ENCODE assay signal across 10 cellular contexts in genomic region chr5:36300927-36301540, GRCh38. TPM values are rescaled to one million over a fixed set of nuclear protein-coding genes. Genes with fewer than 3 reads are reported as not detected.
DNase-seq lines count a peak whose midpoint lies in the region; ATAC-seq and TF ChIP-seq lines count a peak whose summit lies in the region.
"Had no signal": no experiment of that assay in that cellular context is flagged by ENCODE, and none has a peak within 500 bp of the region (broad histone marks: within the 10 kb centered on the region; RNA-seq: fewer than 3 reads in every experiment).

No MANE protein-coding gene starts in this region.

- H4K20me1 ChIP-seq in neural cell (ENCODE audit: insufficient read depth), result no peaks in the 10 kb centered on the region

- H3K9me2 ChIP-seq in neural cell (ENCODE audit: insufficient read depth, low read length), result no peaks in the 10 kb centered on the region

- H3K27ac ChIP-seq in heart left ventricle (peak overlapping the region in 10 of 12 donors; percentile 2 to 76 (median 68)), neural cell (ENCODE audit: low read length) (no peak overlapping the region), uterus (peak overlapping the region; percentile 60 to 77)

- no peak overlapping the region for H3K9ac ChIP-seq in neural cell (ENCODE audit: low read length)

- ATAC-seq in heart left ventricle, result no peak
- peak; percentile 28 for ATAC-seq in esophagus mucosa

- no peak for TF ChIP-seq CTCF in heart left ventricle (IDR thresholded peaks at IDR 0.05)
- TF ChIP-seq CTCF in neural cell (IDR thresholded peaks at IDR 0.05; ENCODE audit: poor library complexity, severe bottlenecking), result no peak
- TF ChIP-seq CTCF in uterus (IDR thresholded peaks at IDR 0.05), result no peak
- TF ChIP-seq CTCF in GM10266 (IDR thresholded peaks at IDR 0.05; ENCODE audit: control insufficient read depth, insufficient read depth, low read depth, missing control alignments), result no peak

- H3K79me2 ChIP-seq in neural cell (replicated peaks; ENCODE audit: insufficient read depth, low read length), result no peaks in the 10 kb centered on the region

- TF ChIP-seq EP300 in neural cell (conservative IDR thresholded peaks at IDR 0.05; ENCODE audit: poor library complexity, severe bottlenecking), result no peak

- TF ChIP-seq RAD21 in neural cell (conservative IDR thresholded peaks at IDR 0.05), result no peak

- H3K27me3 ChIP-seq in heart left ventricle, result no peaks in the 10 kb centered on the region
- H3K27me3 ChIP-seq in neural cell (ENCODE audit: insufficient read depth, low read depth, low read length), result no peaks in the 10 kb centered on the region
- no peaks in the 10 kb centered on the region for H3K27me3 ChIP-seq in uterus

- no peak overlapping the region for H2AFZ ChIP-seq in neural cell (ENCODE audit: low read depth, low read length)

- H3K4me1 ChIP-seq in heart left ventricle (peaks cover 0 to 30% (median 10%) of the 10 kb centered on the region in 12 donors), uterus (no peaks in the 10 kb centered on the region)

- DNase-seq in heart left ventricle, result no peak
- no peak for DNase-seq in cardiac septum (ENCODE audit: low spot score)
- no peak for DNase-seq in uterus
- no peak for DNase-seq in NK-92 treated with Interleukin-12 subunit alpha and Interleukin-12 subunit beta, amount 100 ng/mL, for 24 hours (lab: John Stamatoyannopoulos, UW)
- no peak for DNase-seq in GM10266 (ENCODE audit: extremely low spot score)
- no peak for DNase-seq in GM19238 (ENCODE audit: insufficient read length, low spot score)
- DNase-seq: activated T-cell treated with anti-CD3 and anti-CD28 coated beads, Interleukin-2, amount 50 U/mL, for 1 hour; NCI-H1694 treated with DMSO at 0.1 percent for 48 hours had no signal

- intact Hi-C loops in heart left ventricle (cut with DNase I) (loop anchor here in 8 of 10 donors (2.0 to 10.0 kb wide), 8 partner anchors 30 to 394 kb away; partner anchors contain the start of gene NADK2 (in 3 of the 8)), cardiac septum (cut with DNase I) (loop anchor here (10.0 kb wide), 1 partner anchor 56 kb away; the partner anchor contains the start of gene NADK2), uterus (cut with DNase I; ENCODE audit: low total_unique reads) (no loop called here)

- H3K9me3 ChIP-seq in heart left ventricle (no peaks in the 10 kb centered on the region), neural cell (ENCODE audit: low read length) (no peaks in the 10 kb centered on the region), uterus (no peaks in the 10 kb centered on the region)

- no peaks in the 10 kb centered on the region for H3F3A ChIP-seq in neural cell (ENCODE audit: insufficient read depth, low read length, poor library complexity, severe bottlenecking)

- TF ChIP-seq POLR2A in heart left ventricle (IDR thresholded peaks at IDR 0.05) (no peak), uterus (IDR thresholded peaks at IDR 0.05) (no peak)

- H3K36me3 ChIP-seq in heart left ventricle (no peaks in the 10 kb centered on the region), neural cell (ENCODE audit: insufficient read depth, low read length) (no peaks in the 10 kb centered on the region), uterus (no peaks in the 10 kb centered on the region)

- H3K4me2 ChIP-seq in neural cell (ENCODE audit: low read length), result no peak overlapping the region

- 68 to 90% (median 81%) methylated on average over 4 of the region's 4 CpGs for WGBS in heart left ventricle, 4 donors

- H3K4me3 ChIP-seq in heart left ventricle, result peak overlapping the region in 8 of 12 donors; percentile 31 to 50 (median 43)
- H3K4me3 ChIP-seq in neural cell (ENCODE audit: low read length), result peak overlapping the region; percentile 29
- no peak overlapping the region for H3K4me3 ChIP-seq in uterus

TF ChIP-seq in neural cell, 6 proteins besides CTCF, POLR2A, EP300 and RAD21:
- no peak for TF ChIP-seq REST (IDR thresholded peaks at IDR 0.05; ENCODE audit: borderline replicate concordance)
- TF ChIP-seq MXI1 (conservative IDR thresholded peaks at IDR 0.05; ENCODE audit: poor library complexity, severe bottlenecking), result no peak
- TF ChIP-seq TAF1 (IDR thresholded peaks at IDR 0.05; ENCODE audit: low read depth), result no peak
- TF ChIP-seq EZH2 (IDR thresholded peaks at IDR 0.05; ENCODE audit: borderline replicate concordance, insufficient read depth, low read length, poor library complexity, severe bottlenecking), result no peak
- no peak for TF ChIP-seq POLR2AphosphoS5 (IDR thresholded peaks at IDR 0.05)
- TF ChIP-seq SMC3 (conservative IDR thresholded peaks at IDR 0.05; ENCODE audit: poor library complexity), result no peak
TF ChIP-seq in neural cell: peak in this region for 0.

RNA-seq across cellular contexts. Expression of gene RANBP3L, which starts 0.7 kb away (rescaled TPM):
- total RNA-seq in heart left ventricle (1 to 10 TPM in 3 of 9 donors, under 1 TPM in 6; 0.19 to 2.2 (median 0.54) TPM), cardiac septum (0.51 TPM), esophagus mucosa (0.16 TPM), uterus (1 to 10 TPM in 2 of 4 donors, under 1 TPM in 2; 0.51 to 4.0 (median 1.0) TPM)
- polyA plus RNA-seq in heart left ventricle (under 1 TPM; 0.14 to 0.19 TPM), neural cell (2.2 and 2.5 TPM in 2 replicates)
- polyA minus RNA-seq in neural cell, result 3.7 and 3.9 TPM in 2 replicates

RNA-seq across cellular contexts. Expression of gene NADK2, which starts 59.3 kb away (rescaled TPM):
- total RNA-seq in heart left ventricle (10 to 100 TPM; 25.8 to 41.8 (median 37.2) TPM), cardiac septum (34.6 TPM), esophagus mucosa (13.6 TPM), uterus (10 to 100 TPM; 19.2 to 74.7 (median 24.9) TPM)
- polyA plus RNA-seq in heart left ventricle (10 to 100 TPM; 10.4 to 22.2 TPM), neural cell (59.1 and 66.8 TPM in 2 replicates)
- 62.6 and 67.4 TPM in 2 replicates for polyA minus RNA-seq in neural cell

Comparison
In these comparisons a context has a peak if more than half of its experiments do, and no peak if none do; other contexts are left out.
1. H3K4me3 ChIP-seq: peak in heart left ventricle (8 of 12) and neural cell (single experiment); none in uterus (0 of 2).